Comparison of ENCODE assay signal across 26 cellular contexts in genomic region chr3:130250982-130251381, GRCh38.
DNase-seq lines count a peak whose midpoint lies in the region; ATAC-seq and TF ChIP-seq lines count a peak whose summit lies in the region.
"Had no signal": no experiment of that assay in that cellular context is flagged by ENCODE, and none has a peak within 500 bp of the region (broad histone marks: within the 10 kb centered on the region; RNA-seq: fewer than 3 reads in every experiment).

No MANE protein-coding gene starts in this region.

- no peak overlapping the region for H4K91ac ChIP-seq in neuronal stem cell (ENCODE audit: low read depth, low read length, poor library complexity)

- H3K4ac ChIP-seq in neuronal stem cell (ENCODE audit: low read length): no peak overlapping the region

- no peak for TF ChIP-seq CTCF in heart right ventricle (IDR thresholded peaks at IDR 0.05)

- H3K9ac ChIP-seq in neuronal stem cell (ENCODE audit: low read depth, low read length, poor library complexity): no peak overlapping the region
- H3K9ac ChIP-seq: BLaER1 treated with 17β-estradiol and CSF1 and Interleukin-3, amounts not matched to agents 10 nM and 100 nM had no signal

- peak overlapping the region; percentile 63 for H3K18ac ChIP-seq in neuronal stem cell (ENCODE audit: low read length)

- H3K27ac Mint-ChIP-seq in stimulated activated memory B cell treated with anti-CD40 and anti-IgM and Interleukin-4, amounts not matched to agents 10 μg/mL and 1 μg/mL and 100 μg/mL, for 72 hours: no peak overlapping the region
- H3K27ac Mint-ChIP-seq: B cell; CD4-positive, alpha-beta memory T cell; CD4-positive, CD25-positive, alpha-beta regulatory T cell; CD8-positive, alpha-beta memory T cell had no signal

- H2BK5ac ChIP-seq in neuronal stem cell (ENCODE audit: low read length): no peak overlapping the region

- 87 to 88% methylated on average over 12 of the region's 12 CpGs for WGBS in heart right ventricle, 2 donors
- WGBS in neuronal stem cell (ENCODE audit: extremely low coverage in 2 of 2, insufficient read length in 2 of 2, insufficient replicate concordance in 1 of 2), 2 donors: no CpG with 5 or more reads among the region's 12 CpGs
- 88 to 91% methylated on average over 12 of the region's 12 CpGs for WGBS in aorta, 2 donors

- H3K36me3 Mint-ChIP-seq in stimulated activated memory B cell treated with anti-CD40 and anti-IgM and Interleukin-4, amounts not matched to agents 10 μg/mL and 1 μg/mL and 100 μg/mL, for 72 hours: no peaks in the 10 kb centered on the region
- H3K36me3 Mint-ChIP-seq: CD4-positive, alpha-beta memory T cell; CD4-positive, CD25-positive, alpha-beta regulatory T cell; CD8-positive, alpha-beta memory T cell had no signal

- H2AFZ ChIP-seq in neuronal stem cell (ENCODE audit: low read length): peak overlapping the region; percentile 17

- H3K79me1 ChIP-seq in neuronal stem cell (ENCODE audit: low read depth, low read length): no peaks in the 10 kb centered on the region

- H3K4me3 ChIP-seq in heart right ventricle (no peak overlapping the region), neuronal stem cell (ENCODE audit: low read length in 2 of 2) (no peak overlapping the region), aorta (ENCODE audit: low read length in 2 of 2) (no peak overlapping the region)
- H3K4me3 ChIP-seq: A549; BLaER1 treated with 17β-estradiol and CSF1 and Interleukin-3, amounts not matched to agents 10 nM and 100 nM; GM12878 had no signal

- H3K27me3 ChIP-seq in heart right ventricle (peaks cover 0 to 7% (median 0%) of the 10 kb centered on the region in 7 donors), neuronal stem cell (ENCODE audit: control insufficient read depth in 3 of 3, insufficient read depth in 3 of 3, low read depth in 1 of 3, low read length in 3 of 3) (peaks cover 0 to 4% (median 0%) of the 10 kb centered on the region in 3 experiments), aorta (ENCODE audit: control insufficient read depth in 1 of 2, insufficient read depth in 2 of 2, low read length in 1 of 2) (no peaks in the 10 kb centered on the region)
- H3K27me3 ChIP-seq: BLaER1 treated with 17β-estradiol and CSF1 and Interleukin-3, amounts not matched to agents 10 nM and 100 nM had no signal

- H3K4me1 ChIP-seq in heart right ventricle (no peaks in the 10 kb centered on the region), neuronal stem cell (ENCODE audit: control insufficient read depth in 2 of 2, insufficient read depth in 1 of 2, low read depth in 1 of 2, low read length in 2 of 2) (no peaks in the 10 kb centered on the region), aorta (ENCODE audit: control insufficient read depth in 1 of 2, insufficient read depth in 2 of 2, low read length in 2 of 2) (no peaks in the 10 kb centered on the region)
- H3K4me1 ChIP-seq: A549; BLaER1 treated with 17β-estradiol and CSF1 and Interleukin-3, amounts not matched to agents 10 nM and 100 nM had no signal

- no peak overlapping the region for H2BK15ac ChIP-seq in neuronal stem cell (ENCODE audit: low read length)

- H3K36me3 ChIP-seq in heart right ventricle (no peaks in the 10 kb centered on the region), neuronal stem cell (replicated peaks in 1 of 2; ENCODE audit: control insufficient read depth in 2 of 2, insufficient read depth in 2 of 2, low read length in 2 of 2) (no peaks in the 10 kb centered on the region), aorta (ENCODE audit: control insufficient read depth in 1 of 2, insufficient read depth in 2 of 2, low read length in 1 of 2) (no peaks in the 10 kb centered on the region)
- H3K36me3 ChIP-seq: BLaER1 treated with 17β-estradiol and CSF1 and Interleukin-3, amounts not matched to agents 10 nM and 100 nM had no signal

- no peak overlapping the region for H3K4me2 ChIP-seq in neuronal stem cell (ENCODE audit: insufficient read depth, low read length, poor library complexity, severe bottlenecking)
- H3K4me2 ChIP-seq: A549; BLaER1 treated with 17β-estradiol and CSF1 and Interleukin-3, amounts not matched to agents 10 nM and 100 nM had no signal

- intact Hi-C loops in left ventricle myocardium superior (cut with micrococcal nuclease): no loop called here
- intact Hi-C loops in heart right ventricle (cut with DNase I): no loop called here
- intact Hi-C loops in aorta (cut with DNase I): no loop called here

- H2AK5ac ChIP-seq in neuronal stem cell (ENCODE audit: low read depth, low read length): no peak overlapping the region

- peaks cover 8% of the 10 kb centered on the region for H3K27me3 Mint-ChIP-seq in stimulated activated memory B cell treated with anti-CD40 and anti-IgM and Interleukin-4, amounts not matched to agents 10 μg/mL and 1 μg/mL and 100 μg/mL, for 72 hours

- no peak overlapping the region for H4K8ac ChIP-seq in neuronal stem cell (ENCODE audit: low read depth, low read length)

- H2BK120ac ChIP-seq in neuronal stem cell (ENCODE audit: low read depth, low read length): no peak overlapping the region

- H3K14ac ChIP-seq in neuronal stem cell (ENCODE audit: low read length): no peak overlapping the region

- DNase-seq in left ventricle myocardium superior (peak; percentile 23), heart right ventricle (no peak), neuronal stem cell (ENCODE audit: low spot score) (no peak), aorta (no peak), ureter (ENCODE audit: low spot score) (no peak)
- no peak for DNase-seq in stimulated activated CD4-positive, alpha-beta T cell treated with anti-CD3 and anti-CD28 coated beads, Interleukin-4, amount 100 ng/mL, for 24 hours
- DNase-seq: AML-193; CD4-positive, alpha-beta memory T cell; CD4-positive, CD25-positive, alpha-beta regulatory T cell; CD8-positive, alpha-beta memory T cell; COR-L47; DMS 273 treated with DMSO at 0.1 percent for 48 hours; DMS153; DMS53; DMS79; DND-41; EL; GDM1 had no signal

- no peak overlapping the region for H3K23ac ChIP-seq in neuronal stem cell (ENCODE audit: low read depth, low read length, poor library complexity)

- no peaks in the 10 kb centered on the region for H3K4me1 Mint-ChIP-seq in stimulated activated memory B cell treated with anti-CD40 and anti-IgM and Interleukin-4, amounts not matched to agents 10 μg/mL and 1 μg/mL and 100 μg/mL, for 72 hours
- H3K4me1 Mint-ChIP-seq: B cell; CD4-positive, alpha-beta memory T cell; CD4-positive, CD25-positive, alpha-beta regulatory T cell; CD8-positive, alpha-beta memory T cell had no signal

- H3K9me3 ChIP-seq in heart right ventricle (no peaks in the 10 kb centered on the region), neuronal stem cell (replicated peaks in 1 of 2; ENCODE audit: control insufficient read depth in 2 of 2, insufficient read depth in 1 of 2, low read depth in 1 of 2, low read length in 2 of 2) (no peaks in the 10 kb centered on the region), aorta (ENCODE audit: control insufficient read depth, low read length) (no peaks in the 10 kb centered on the region)
- H3K9me3 ChIP-seq: A549; BLaER1 treated with 17β-estradiol and CSF1 and Interleukin-3, amounts not matched to agents 10 nM and 100 nM had no signal

- H3K4me3 Mint-ChIP-seq in stimulated activated memory B cell treated with anti-CD40 and anti-IgM and Interleukin-4, amounts not matched to agents 10 μg/mL and 1 μg/mL and 100 μg/mL, for 72 hours: no peak overlapping the region
- H3K4me3 Mint-ChIP-seq: B cell; CD4-positive, alpha-beta memory T cell; CD8-positive, alpha-beta memory T cell had no signal

- H3K27ac ChIP-seq in heart right ventricle: no peak overlapping the region
- no peak overlapping the region for H3K27ac ChIP-seq in neuronal stem cell (replicated peaks; ENCODE audit: low read length)
- no peak overlapping the region for H3K27ac ChIP-seq in aorta (ENCODE audit: low read depth in 1 of 2, low read length in 2 of 2)
- H3K27ac ChIP-seq: 22Rv1; A549; BLaER1 treated with 17β-estradiol and CSF1 and Interleukin-3, amounts not matched to agents 10 nM and 100 nM; C4-2B had no signal

- ATAC-seq in left ventricle myocardium superior (no peak), heart right ventricle (no peak), aorta (ENCODE audit: low FRiP score) (peak; percentile 15), HG03139 (IDR thresholded peaks at IDR 0.05; ENCODE audit: unreplicated experiment) (no peak)
- ATAC-seq in stimulated activated memory B cell treated with anti-CD40 and anti-IgM and Interleukin-4, amounts not matched to agents 10 μg/mL and 1 μg/mL and 100 μg/mL, for 72 hours: peak; percentile 20
- ATAC-seq: A549, GM12878 had no signal

- no peaks in the 10 kb centered on the region for H3K9me3 Mint-ChIP-seq in stimulated activated memory B cell treated with anti-CD40 and anti-IgM and Interleukin-4, amounts not matched to agents 10 μg/mL and 1 μg/mL and 100 μg/mL, for 72 hours
- H3K9me3 Mint-ChIP-seq: CD8-positive, alpha-beta memory T cell had no signal

- no peak overlapping the region for H2BK12ac ChIP-seq in neuronal stem cell (ENCODE audit: low read length)

Comparison
In these comparisons a context has a peak if more than half of its experiments do, and no peak if none do; other contexts are left out.
1. ATAC-seq: peak in stimulated activated memory B cell treated with anti-CD40 and anti-IgM and Interleukin-4, amounts not matched to agents 10 μg/mL and 1 μg/mL and 100 μg/mL, for 72 hours (single experiment) and aorta (single experiment); none in left ventricle myocardium superior (single experiment), heart right ventricle (0 of 8) and HG03139 (single experiment).